ENCODE assay signal across 2 cellular contexts in the genomic region with DNA sequence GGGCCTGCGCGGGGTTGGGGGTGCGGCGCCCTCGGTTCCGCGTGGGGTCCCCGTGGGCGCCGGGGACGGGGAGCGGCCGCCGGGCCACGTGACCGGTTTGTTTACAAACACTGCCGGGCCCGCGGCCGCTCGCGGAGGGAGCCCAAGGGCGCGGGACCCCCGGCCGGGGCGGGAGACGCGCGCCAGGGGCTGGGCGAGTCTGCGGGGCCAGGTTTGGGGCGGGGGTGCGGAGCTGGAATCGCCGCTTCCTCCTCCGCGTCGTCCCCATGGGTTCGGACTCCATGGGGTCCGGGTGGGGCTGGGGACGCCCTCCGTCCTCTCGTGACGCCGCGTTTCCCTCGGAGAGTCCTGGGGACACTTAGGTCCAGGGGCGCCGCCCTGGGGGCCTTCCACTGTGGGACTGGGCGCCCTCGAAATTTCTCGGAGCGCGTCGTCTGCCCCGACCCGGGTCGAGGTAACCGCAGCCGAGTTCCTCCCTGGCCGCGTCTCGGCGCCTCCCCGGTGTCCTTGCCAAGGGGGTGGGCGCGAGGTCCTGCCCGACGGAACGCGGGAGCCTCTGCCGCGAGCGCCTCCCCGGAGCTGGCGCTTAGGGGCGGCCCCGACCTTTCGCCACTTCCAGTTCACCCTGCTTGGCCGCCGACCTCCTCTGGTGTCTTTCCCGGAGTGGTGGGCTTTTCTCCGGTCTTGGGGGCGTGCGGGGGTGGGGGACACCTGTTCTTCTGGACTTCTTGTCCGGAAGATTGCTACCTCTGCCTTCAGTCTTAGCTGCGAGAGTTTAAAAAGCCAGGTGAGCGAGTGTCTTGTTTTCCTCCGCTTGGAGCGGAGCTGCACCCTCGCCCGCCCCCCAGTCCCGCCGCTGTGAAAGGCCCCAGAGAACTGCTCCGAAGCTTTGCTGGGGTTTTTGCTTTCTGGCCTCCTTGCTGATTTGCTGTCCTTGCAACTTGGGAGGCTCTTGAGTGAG.
A peak's percentile ranks its signal among the peaks of the same experiment; 100 is the strongest.
TF ChIP-seq lines count a peak whose summit lies in the region.

No MANE protein-coding gene starts in this region.

TF ChIP-seq in IMR-90, 13 proteins besides CTCF, POLR2A, EP300 and RAD21:
- TF ChIP-seq USF2 (IDR thresholded peaks at IDR 0.05; ENCODE audit: low read depth, low read length) (peak; percentile 65), MXI1 (IDR thresholded peaks at IDR 0.05; ENCODE audit: borderline replicate concordance, low read depth, low read length) (peak; percentile 68), ELK1 (IDR thresholded peaks at IDR 0.05; ENCODE audit: borderline replicate concordance, low read depth, low read length) (no peak)

TF ChIP-seq in neural cell, 6 proteins besides CTCF, POLR2A, EP300 and RAD21 (continued from another document):
- TF ChIP-seq REST (IDR thresholded peaks at IDR 0.05; ENCODE audit: borderline replicate concordance): no peak
- peak; percentile 43 for TF ChIP-seq MXI1 (conservative IDR thresholded peaks at IDR 0.05; ENCODE audit: poor library complexity, severe bottlenecking)
